Comparison of ENCODE assay signal across 7 cellular contexts in genomic region chr2:169585673-169586072, GRCh38. TPM values are rescaled to one million over a fixed set of nuclear protein-coding genes. Genes with fewer than 3 reads are reported as not detected.
DNase-seq lines count a peak whose midpoint lies in the region; ATAC-seq and TF ChIP-seq lines count a peak whose summit lies in the region.

No MANE protein-coding gene starts in this region.

- H3K9me3 ChIP-seq in iPS DF 6.9 (ENCODE audit: control insufficient read depth, insufficient read depth, low read length), result no peaks in the 10 kb centered on the region

- H3K27me3 ChIP-seq in HL-60 (ENCODE audit: insufficient read depth, poor library complexity, severe bottlenecking) (no peaks in the 10 kb centered on the region), iPS DF 6.9 (ENCODE audit: control insufficient read depth, insufficient read depth, low read length) (no peaks in the 10 kb centered on the region)

- H3K36me3 Mint-ChIP-seq in activated CD4-positive, alpha-beta memory T cell treated with anti-CD3 and anti-CD28 coated beads, Interleukin-2, amount 10 ng/mL, durations not matched to agents 7 days and 5 days (ENCODE audit: low read depth), result peaks cover 45% of the 10 kb centered on the region
- H3K36me3 Mint-ChIP-seq in stimulated activated memory B cell treated with anti-CD40 and anti-IgM and Interleukin-4, amounts not matched to agents 10 μg/mL and 1 μg/mL and 100 μg/mL, for 72 hours, result peaks cover 10% of the 10 kb centered on the region

- H3K27me3 Mint-ChIP-seq in activated CD4-positive, alpha-beta memory T cell treated with anti-CD3 and anti-CD28 coated beads, Interleukin-2, amount 10 ng/mL, durations not matched to agents 7 days and 5 days, result no peaks in the 10 kb centered on the region
- no peaks in the 10 kb centered on the region for H3K27me3 Mint-ChIP-seq in stimulated activated memory B cell treated with anti-CD40 and anti-IgM and Interleukin-4, amounts not matched to agents 10 μg/mL and 1 μg/mL and 100 μg/mL, for 72 hours

- peak overlapping the region; percentile 98 for H3K27ac ChIP-seq in HL-60 (replicated peaks)
- H3K27ac ChIP-seq in iPS DF 6.9 (ENCODE audit: low read length), result no peak overlapping the region

- no peaks in the 10 kb centered on the region for H3K36me3 ChIP-seq in iPS DF 6.9 (ENCODE audit: control insufficient read depth, insufficient read depth, low read length)

- peak overlapping the region; percentile 99 for H3K4me3 Mint-ChIP-seq in activated CD4-positive, alpha-beta memory T cell treated with anti-CD3 and anti-CD28 coated beads, Interleukin-2, amount 10 ng/mL, durations not matched to agents 7 days and 5 days
- peak overlapping the region; percentile 96 for H3K4me3 Mint-ChIP-seq in stimulated activated memory B cell treated with anti-CD40 and anti-IgM and Interleukin-4, amounts not matched to agents 10 μg/mL and 1 μg/mL and 100 μg/mL, for 72 hours

- peaks cover 38% of the 10 kb centered on the region for H3K4me1 Mint-ChIP-seq in activated CD4-positive, alpha-beta memory T cell treated with anti-CD3 and anti-CD28 coated beads, Interleukin-2, amount 10 ng/mL, durations not matched to agents 7 days and 5 days
- peaks cover 39% of the 10 kb centered on the region for H3K4me1 Mint-ChIP-seq in stimulated activated memory B cell treated with anti-CD40 and anti-IgM and Interleukin-4, amounts not matched to agents 10 μg/mL and 1 μg/mL and 100 μg/mL, for 72 hours

- H3K4me1 ChIP-seq in iPS DF 6.9 (ENCODE audit: control insufficient read depth, insufficient read depth, low read length), result no peaks in the 10 kb centered on the region

- DNase-seq in HL-60 (ENCODE audit: low read depth in 1 of 2, low spot score in 1 of 2) (no peak), iPS DF 6.9 (ENCODE audit: low read depth, low spot score) (no peak), islet precursor cell (no peak)
- DNase-seq in activated CD4-positive, alpha-beta memory T cell treated with anti-CD3 and anti-CD28 coated beads, Interleukin-2, amount 10 ng/mL, durations not matched to agents 7 days and 5 days, result no peak

- TF ChIP-seq CTCF in HL-60 (IDR thresholded peaks at IDR 0.05; ENCODE audit: insufficient read depth, low read length), result no peak

- CTCF ChIA-PET in activated CD4-positive, alpha-beta memory T cell treated with anti-CD3 and anti-CD28 coated beads, Interleukin-2, amount 10 ng/mL, durations not matched to agents 7 days and 5 days (lab: Charles Lee), result interaction anchor here (1.4 kb wide), 1 partner anchor 108 kb away, joined by 3 read pairs; the partner anchor contains the start of genes CFAP210 and PHOSPHO2

- peaks cover 13% of the 10 kb centered on the region for H3K9me3 Mint-ChIP-seq in activated CD4-positive, alpha-beta memory T cell treated with anti-CD3 and anti-CD28 coated beads, Interleukin-2, amount 10 ng/mL, durations not matched to agents 7 days and 5 days
- peaks cover 2% of the 10 kb centered on the region for H3K9me3 Mint-ChIP-seq in stimulated activated memory B cell treated with anti-CD40 and anti-IgM and Interleukin-4, amounts not matched to agents 10 μg/mL and 1 μg/mL and 100 μg/mL, for 72 hours

- POLR2A ChIA-PET in activated CD4-positive, alpha-beta memory T cell treated with anti-CD3 and anti-CD28 coated beads, Interleukin-2, amount 10 ng/mL, durations not matched to agents 7 days and 5 days (lab: Charles Lee), result interaction anchor here (0.9 to 4.5 kb wide), 8 partner anchors 13 to 242 kb away, joined by 3 to 62 read pairs (median 6); partner anchors contain the start of genes CFAP210, FASTKD1, METTL5 and PHOSPHO2

- no peak for ATAC-seq in stimulated activated memory B cell treated with anti-CD40 and anti-IgM and Interleukin-4, amounts not matched to agents 10 μg/mL and 1 μg/mL and 100 μg/mL, for 72 hours
- ATAC-seq in HG03354 (IDR thresholded peaks at IDR 0.05; ENCODE audit: poor library complexity, severe bottlenecking, unreplicated experiment) (no peak), HG02610 (IDR thresholded peaks at IDR 0.05; ENCODE audit: unreplicated experiment) (no peak)

- WGBS in iPS DF 6.9 (ENCODE audit: insufficient coverage, insufficient read length), result no CpG with 5 or more reads among the region's 7 CpGs

- H3K4me3 ChIP-seq in HL-60 (replicated peaks; ENCODE audit: insufficient read depth, low read length) (peak overlapping the region; percentile 63), iPS DF 6.9 (ENCODE audit: low read length) (peak overlapping the region; percentile 66; the same call in 1 of the 2 replicates)

- H3K27ac Mint-ChIP-seq in activated CD4-positive, alpha-beta memory T cell treated with anti-CD3 and anti-CD28 coated beads, Interleukin-2, amount 10 ng/mL, durations not matched to agents 7 days and 5 days, result peak overlapping the region; percentile 100
- peak overlapping the region; percentile 97 for H3K27ac Mint-ChIP-seq in stimulated activated memory B cell treated with anti-CD40 and anti-IgM and Interleukin-4, amounts not matched to agents 10 μg/mL and 1 μg/mL and 100 μg/mL, for 72 hours

RNA-seq across cellular contexts. Expression of gene PPIG, which starts 1.5 kb away (rescaled TPM):
- total RNA-seq in activated CD4-positive, alpha-beta memory T cell treated with anti-CD3 and anti-CD28 coated beads, Interleukin-2, amount 10 ng/mL, durations not matched to agents 7 days and 5 days, result 10 to 100 TPM; 48.8 to 49.6 TPM

RNA-seq across cellular contexts. Expression of gene FASTKD1, which starts 12.0 kb away (rescaled TPM):
- total RNA-seq in activated CD4-positive, alpha-beta memory T cell treated with anti-CD3 and anti-CD28 coated beads, Interleukin-2, amount 10 ng/mL, durations not matched to agents 7 days and 5 days, result 10 to 100 TPM; 35.4 to 36.2 TPM
